ENCODE assay signal across 20 cellular contexts in the genomic region with DNA sequence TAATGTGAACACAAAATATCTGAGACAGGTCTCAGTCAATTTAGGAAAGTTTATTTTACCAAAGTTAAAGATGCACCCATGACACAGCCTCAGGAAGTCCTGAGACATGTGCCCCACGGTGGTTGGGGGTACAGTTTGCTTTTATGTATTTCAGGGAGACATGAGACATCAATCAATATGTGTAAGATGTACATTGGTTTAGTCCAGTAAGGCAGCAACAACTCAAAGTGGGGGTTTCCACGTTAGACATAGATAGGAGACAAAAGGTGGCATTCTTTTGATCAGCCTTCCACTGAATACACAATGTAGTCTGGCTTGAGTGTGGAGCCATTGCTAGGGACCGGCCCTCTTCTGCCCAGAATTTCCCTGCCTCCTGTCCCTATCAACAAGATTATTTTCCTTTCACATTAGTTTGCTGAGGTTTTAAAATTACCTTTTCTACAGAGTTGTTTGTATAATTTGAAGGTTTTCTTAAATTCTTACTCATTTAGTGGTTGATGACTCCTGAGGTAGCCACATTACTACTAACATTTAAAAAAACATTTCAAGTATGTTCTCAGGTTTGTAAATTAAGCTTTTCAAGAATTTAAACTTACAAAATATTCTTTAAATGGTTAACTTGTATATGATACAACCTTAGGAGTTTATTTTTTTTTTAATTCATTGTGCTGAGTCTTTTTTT. TPM values are rescaled to one million over a fixed set of nuclear protein-coding genes. Genes with fewer than 3 reads are reported as not detected.
A peak's percentile ranks its signal among the peaks of the same experiment; 100 is the strongest.
DNase-seq lines count a peak whose midpoint lies in the region; ATAC-seq and TF ChIP-seq lines count a peak whose summit lies in the region.
"Had no signal": no experiment of that assay in that cellular context is flagged by ENCODE, and none has a peak within 500 bp of the region (broad histone marks: within the 10 kb centered on the region; RNA-seq: fewer than 3 reads in every experiment).

No MANE protein-coding gene starts in this region.

- POLR2A ChIA-PET in naive thymus-derived CD8-positive, alpha-beta T cell (lab: Charles Lee), result no interaction called here
- POLR2A ChIA-PET in RWPE1 (lab: Yijun Ruan, JAX; ENCODE audit: low non-redundant PET), result no interaction called here

- peak overlapping the region; percentile 16 for H3K27ac Mint-ChIP-seq in activated CD4-positive, alpha-beta T cell treated with anti-CD3 and anti-CD28 coated beads, Interleukin-2, amount 10 ng/mL, durations not matched to agents 24 days and 14 days
- peak overlapping the region; percentile 47 to 74 (median 56) for H3K27ac Mint-ChIP-seq in CD4-positive, CD25-positive, alpha-beta regulatory T cell
- peak overlapping the region; percentile 61 for H3K27ac Mint-ChIP-seq in activated T-helper 2 cell treated with anti-CD3 and anti-CD28 coated beads, Interferon-gamma antibody, Interleukin-2, Interleukin-4, amounts not matched to agents 10 μg/mL and 5 μg/mL and 100 μg/mL, durations not matched to agents 14 hours and 24 hours and 36 hours
- H3K27ac Mint-ChIP-seq in naive thymus-derived CD8-positive, alpha-beta T cell, result peak overlapping the region in 7 of 10 donors; percentile 2 to 60 (median 41)

- no peaks in the 10 kb centered on the region for H3K9me3 ChIP-seq in CD4-positive, CD25-positive, alpha-beta regulatory T cell (ENCODE audit: control insufficient read depth in 2 of 2, low read length in 2 of 2)
- no peaks in the 10 kb centered on the region for H3K9me3 ChIP-seq in BE2C
- H3K9me3 ChIP-seq in osteoblast (ENCODE audit: low read depth, low read length), result no peaks in the 10 kb centered on the region
- H3K9me3 ChIP-seq: A549 had no signal

- H3K4me1 Mint-ChIP-seq in activated CD4-positive, alpha-beta T cell treated with anti-CD3 and anti-CD28 coated beads, Interleukin-2, amount 10 ng/mL, durations not matched to agents 24 days and 14 days, result peaks cover 2% of the 10 kb centered on the region
- H3K4me1 Mint-ChIP-seq in CD4-positive, CD25-positive, alpha-beta regulatory T cell, result peaks cover 0 to 26% (median 21%) of the 10 kb centered on the region in 4 donors
- peaks cover 1% of the 10 kb centered on the region for H3K4me1 Mint-ChIP-seq in activated T-helper 2 cell treated with anti-CD3 and anti-CD28 coated beads, Interferon-gamma antibody, Interleukin-2, Interleukin-4, amounts not matched to agents 10 μg/mL and 5 μg/mL and 100 μg/mL, durations not matched to agents 14 hours and 24 hours and 36 hours (ENCODE audit: low read depth)
- H3K4me1 Mint-ChIP-seq in naive thymus-derived CD8-positive, alpha-beta T cell, result peaks cover 0 to 13% (median 8%) of the 10 kb centered on the region in 4 donors

- H3K36me3 ChIP-seq in CD4-positive, CD25-positive, alpha-beta regulatory T cell (ENCODE audit: control insufficient read depth, insufficient read depth, low read length), result peaks cover 65% of the 10 kb centered on the region
- H3K36me3 ChIP-seq in BE2C (no peaks in the 10 kb centered on the region), osteoblast (ENCODE audit: insufficient read depth, low read length) (peaks cover 5% of the 10 kb centered on the region)

- no peak overlapping the region for H3K4me3 Mint-ChIP-seq in activated CD4-positive, alpha-beta T cell treated with anti-CD3 and anti-CD28 coated beads, Interleukin-2, amount 10 ng/mL, durations not matched to agents 24 days and 14 days
- no peak overlapping the region for H3K4me3 Mint-ChIP-seq in CD4-positive, CD25-positive, alpha-beta regulatory T cell
- no peak overlapping the region for H3K4me3 Mint-ChIP-seq in activated T-helper 2 cell treated with anti-CD3 and anti-CD28 coated beads, Interferon-gamma antibody, Interleukin-2, Interleukin-4, amounts not matched to agents 10 μg/mL and 5 μg/mL and 100 μg/mL, durations not matched to agents 14 hours and 24 hours and 36 hours (ENCODE audit: low read depth)
- H3K4me3 Mint-ChIP-seq in naive thymus-derived CD8-positive, alpha-beta T cell, result no peak overlapping the region
- H3K4me3 Mint-ChIP-seq: CD14-positive monocyte had no signal

- H3K79me2 ChIP-seq in osteoblast (ENCODE audit: insufficient read depth, low read length), result no peaks in the 10 kb centered on the region

- peaks cover 60% of the 10 kb centered on the region for H3K36me3 Mint-ChIP-seq in activated CD4-positive, alpha-beta T cell treated with anti-CD3 and anti-CD28 coated beads, Interleukin-2, amount 10 ng/mL, durations not matched to agents 24 days and 14 days (ENCODE audit: low read depth)
- H3K36me3 Mint-ChIP-seq in CD4-positive, CD25-positive, alpha-beta regulatory T cell, result peaks cover 65% of the 10 kb centered on the region
- peaks cover 80% of the 10 kb centered on the region for H3K36me3 Mint-ChIP-seq in activated T-helper 2 cell treated with anti-CD3 and anti-CD28 coated beads, Interferon-gamma antibody, Interleukin-2, Interleukin-4, amounts not matched to agents 10 μg/mL and 5 μg/mL and 100 μg/mL, durations not matched to agents 14 hours and 24 hours and 36 hours (ENCODE audit: low read depth)
- peaks cover 3 to 80% (median 37%) of the 10 kb centered on the region in 3 donors for H3K36me3 Mint-ChIP-seq in naive thymus-derived CD8-positive, alpha-beta T cell

- CTCF ChIA-PET in RWPE1 (lab: Yijun Ruan, JAX), result no interaction called here

- no peaks in the 10 kb centered on the region for H3K9me3 Mint-ChIP-seq in activated CD4-positive, alpha-beta T cell treated with anti-CD3 and anti-CD28 coated beads, Interleukin-2, amount 10 ng/mL, durations not matched to agents 24 days and 14 days
- H3K9me3 Mint-ChIP-seq in CD4-positive, CD25-positive, alpha-beta regulatory T cell, result peaks cover 0 to 3% (median 0%) of the 10 kb centered on the region in 7 donors
- H3K9me3 Mint-ChIP-seq in activated T-helper 2 cell treated with anti-CD3 and anti-CD28 coated beads, Interferon-gamma antibody, Interleukin-2, Interleukin-4, amounts not matched to agents 10 μg/mL and 5 μg/mL and 100 μg/mL, durations not matched to agents 14 hours and 24 hours and 36 hours, result peaks cover 2% of the 10 kb centered on the region
- no peaks in the 10 kb centered on the region for H3K9me3 Mint-ChIP-seq in naive thymus-derived CD8-positive, alpha-beta T cell
- H3K9me3 Mint-ChIP-seq: CD14-positive monocyte had no signal

- intact Hi-C loops in activated CD4-positive, alpha-beta T cell treated with anti-CD3 and anti-CD28 coated beads, Interleukin-2, amount 10 ng/mL, durations not matched to agents 24 days and 14 days (cut with micrococcal nuclease), result no loop called here
- intact Hi-C loops in activated T-helper 2 cell treated with anti-CD3 and anti-CD28 coated beads, Interferon-gamma antibody, Interleukin-2, Interleukin-4, amounts not matched to agents 10 μg/mL and 5 μg/mL and 100 μg/mL, durations not matched to agents 14 hours and 24 hours and 36 hours (cut with micrococcal nuclease), result no loop called here

- H3K27ac ChIP-seq in CD4-positive, CD25-positive, alpha-beta regulatory T cell (ENCODE audit: insufficient read depth, low read length, poor library complexity, severe bottlenecking), result no peak overlapping the region
- H3K27ac ChIP-seq in RWPE1, result no peak overlapping the region
- no peak overlapping the region for H3K27ac ChIP-seq in osteoblast (ENCODE audit: low read depth, low read length)
- H3K27ac ChIP-seq: A549, GM23248 had no signal

- peak; percentile 40 for DNase-seq in activated CD4-positive, alpha-beta T cell treated with anti-CD3 and anti-CD28 coated beads, Interleukin-2, amount 10 ng/mL, durations not matched to agents 24 days and 14 days
- no peak for DNase-seq in activated CD4-positive, alpha-beta T cell treated with anti-CD3 and anti-CD28 coated beads for 4 hours
- DNase-seq in CD4-positive, CD25-positive, alpha-beta regulatory T cell, result no peak
- DNase-seq in activated T-helper 2 cell treated with anti-CD3 and anti-CD28 coated beads, Interferon-gamma antibody, Interleukin-2, Interleukin-4, amounts not matched to agents 10 μg/mL and 5 μg/mL and 100 μg/mL, durations not matched to agents 14 hours and 24 hours and 36 hours (ENCODE audit: low spot score), result no peak
- DNase-seq in naive thymus-derived CD8-positive, alpha-beta T cell, result no peak
- DNase-seq in BE2C (no peak), RWPE1 (ENCODE audit: low spot score) (no peak), osteoblast (ENCODE audit: insufficient read length, low spot score, missing footprints) (no peak)
- DNase-seq: Calu3, DMS79, GM23248, IMR-90, Kasumi-1, NCI-H187 treated with DMSO at 0.1 percent for 48 hours, NCI-H2171 treated with DMSO at 0.1 percent for 48 hours, NCI-H510A, NCI-H82 had no signal

- no peaks in the 10 kb centered on the region for H3K27me3 Mint-ChIP-seq in activated CD4-positive, alpha-beta T cell treated with anti-CD3 and anti-CD28 coated beads, Interleukin-2, amount 10 ng/mL, durations not matched to agents 24 days and 14 days
- no peaks in the 10 kb centered on the region for H3K27me3 Mint-ChIP-seq in CD4-positive, CD25-positive, alpha-beta regulatory T cell
- H3K27me3 Mint-ChIP-seq in activated T-helper 2 cell treated with anti-CD3 and anti-CD28 coated beads, Interferon-gamma antibody, Interleukin-2, Interleukin-4, amounts not matched to agents 10 μg/mL and 5 μg/mL and 100 μg/mL, durations not matched to agents 14 hours and 24 hours and 36 hours (ENCODE audit: low read depth), result no peaks in the 10 kb centered on the region
- no peaks in the 10 kb centered on the region for H3K27me3 Mint-ChIP-seq in naive thymus-derived CD8-positive, alpha-beta T cell

- H3K4me2 ChIP-seq in osteoblast (ENCODE audit: insufficient read depth, low read length), result no peak overlapping the region
- H3K4me2 ChIP-seq: A549 had no signal

- no peak overlapping the region for H2AFZ ChIP-seq in osteoblast (ENCODE audit: low read length)
- H2AFZ ChIP-seq: GM23248 had no signal

- H3K4me1 ChIP-seq in CD4-positive, CD25-positive, alpha-beta regulatory T cell (ENCODE audit: control insufficient read depth, insufficient read depth, low read length, poor library complexity, severe bottlenecking), result no peaks in the 10 kb centered on the region
- H3K4me1 ChIP-seq in BE2C (no peaks in the 10 kb centered on the region), osteoblast (ENCODE audit: insufficient read depth, low read length) (peaks cover 6% of the 10 kb centered on the region)
- H3K4me1 ChIP-seq: A549 had no signal

- no peak for ATAC-seq in CD4-positive, CD25-positive, alpha-beta regulatory T cell (ENCODE audit: low read depth in 2 of 2)
- no peak for ATAC-seq in naive thymus-derived CD8-positive, alpha-beta T cell
- ATAC-seq: A549, Panc1 had no signal

- H4K20me1 ChIP-seq in osteoblast (ENCODE audit: insufficient read depth, low read length), result no peaks in the 10 kb centered on the region

- H3K4me3 ChIP-seq in CD4-positive, CD25-positive, alpha-beta regulatory T cell (ENCODE audit: low read depth, low read length), result no peak overlapping the region
- H3K4me3 ChIP-seq in BE2C (ENCODE audit: low read depth, low read length) (no peak overlapping the region), osteoblast (ENCODE audit: insufficient read depth, low read length) (no peak overlapping the region)
- H3K4me3 ChIP-seq: A549, GM23248 had no signal

- no peaks in the 10 kb centered on the region for H3K27me3 ChIP-seq in CD4-positive, CD25-positive, alpha-beta regulatory T cell (ENCODE audit: control insufficient read depth, insufficient read depth, low read length)
- H3K27me3 ChIP-seq in BE2C, result no peaks in the 10 kb centered on the region
- no peaks in the 10 kb centered on the region for H3K27me3 ChIP-seq in osteoblast (ENCODE audit: insufficient read depth, low read length)

- TF ChIP-seq CTCF in BE2C (IDR thresholded peaks at IDR 0.05; ENCODE audit: low read depth, low read length), result no peak
- TF ChIP-seq CTCF in RWPE1 (conservative IDR thresholded peaks at IDR 0.05; ENCODE audit: low read depth), result no peak
- no peak for TF ChIP-seq CTCF in osteoblast (IDR thresholded peaks at IDR 0.05; ENCODE audit: extremely low read depth, low read depth, low read length)

RNA-seq across cellular contexts. Expression of gene RNASEH2B, which starts 33.2 kb away (rescaled TPM):
- 57.9 and 61.0 TPM in 2 replicates for total RNA-seq in activated CD4-positive, alpha-beta T cell treated with anti-CD3 and anti-CD28 coated beads, Interleukin-2, amount 10 ng/mL, durations not matched to agents 24 days and 14 days
- 96.0 TPM for total RNA-seq in CD4-positive, CD25-positive, alpha-beta regulatory T cell
- 100 to 1,000 TPM; 149 to 205 (median 183) TPM for polyA plus RNA-seq in CD4-positive, CD25-positive, alpha-beta regulatory T cell
- 68.9 and 71.7 TPM in 2 replicates for total RNA-seq in activated T-helper 2 cell treated with anti-CD3 and anti-CD28 coated beads, Interferon-gamma antibody, Interleukin-2, Interleukin-4, amounts not matched to agents 10 μg/mL and 5 μg/mL and 100 μg/mL, durations not matched to agents 14 hours and 24 hours and 36 hours
- 10 to 100 TPM; 78.5 to 98.3 TPM for total RNA-seq in naive thymus-derived CD8-positive, alpha-beta T cell
- 100 to 1,000 TPM; 101 to 118 (median 113) TPM for polyA plus RNA-seq in naive thymus-derived CD8-positive, alpha-beta T cell
- polyA plus RNA-seq in BE2C (2012; ENCODE audit: insufficient read depth, insufficient read length, low read depth), result 13.6 TPM
- total RNA-seq in osteoblast, result 47.4 and 66.9 TPM in 2 replicates
